In the genomic region with DNA sequence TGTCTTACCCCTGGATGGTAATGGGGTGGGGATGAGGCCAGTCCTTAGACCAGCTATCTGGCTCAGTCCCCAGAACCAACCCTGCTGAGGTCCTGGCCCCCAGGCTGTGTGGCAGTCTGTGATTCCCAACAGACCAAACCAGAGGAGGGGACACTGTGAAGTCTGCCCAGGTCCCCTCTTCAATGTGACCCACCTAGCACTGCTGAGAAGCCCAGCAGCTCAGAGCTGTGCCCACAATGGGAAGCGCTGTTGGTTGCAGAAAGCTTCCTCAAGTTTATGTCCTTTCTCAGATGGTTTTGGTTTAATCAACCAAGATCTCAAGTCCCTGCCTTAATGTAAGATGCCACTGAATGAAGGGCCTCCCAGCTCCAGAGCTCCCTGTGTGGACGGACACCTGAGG, we compare ENCODE assay signal across 1 cellular context.
TF ChIP-seq lines count a peak whose summit lies in the region.

No MANE protein-coding gene starts in this region.

TF ChIP-seq in K562, 482 proteins besides CTCF, POLR2A, EP300 and RAD21 (continued from another document and continues in another):
- TF ChIP-seq, protein P1, sequence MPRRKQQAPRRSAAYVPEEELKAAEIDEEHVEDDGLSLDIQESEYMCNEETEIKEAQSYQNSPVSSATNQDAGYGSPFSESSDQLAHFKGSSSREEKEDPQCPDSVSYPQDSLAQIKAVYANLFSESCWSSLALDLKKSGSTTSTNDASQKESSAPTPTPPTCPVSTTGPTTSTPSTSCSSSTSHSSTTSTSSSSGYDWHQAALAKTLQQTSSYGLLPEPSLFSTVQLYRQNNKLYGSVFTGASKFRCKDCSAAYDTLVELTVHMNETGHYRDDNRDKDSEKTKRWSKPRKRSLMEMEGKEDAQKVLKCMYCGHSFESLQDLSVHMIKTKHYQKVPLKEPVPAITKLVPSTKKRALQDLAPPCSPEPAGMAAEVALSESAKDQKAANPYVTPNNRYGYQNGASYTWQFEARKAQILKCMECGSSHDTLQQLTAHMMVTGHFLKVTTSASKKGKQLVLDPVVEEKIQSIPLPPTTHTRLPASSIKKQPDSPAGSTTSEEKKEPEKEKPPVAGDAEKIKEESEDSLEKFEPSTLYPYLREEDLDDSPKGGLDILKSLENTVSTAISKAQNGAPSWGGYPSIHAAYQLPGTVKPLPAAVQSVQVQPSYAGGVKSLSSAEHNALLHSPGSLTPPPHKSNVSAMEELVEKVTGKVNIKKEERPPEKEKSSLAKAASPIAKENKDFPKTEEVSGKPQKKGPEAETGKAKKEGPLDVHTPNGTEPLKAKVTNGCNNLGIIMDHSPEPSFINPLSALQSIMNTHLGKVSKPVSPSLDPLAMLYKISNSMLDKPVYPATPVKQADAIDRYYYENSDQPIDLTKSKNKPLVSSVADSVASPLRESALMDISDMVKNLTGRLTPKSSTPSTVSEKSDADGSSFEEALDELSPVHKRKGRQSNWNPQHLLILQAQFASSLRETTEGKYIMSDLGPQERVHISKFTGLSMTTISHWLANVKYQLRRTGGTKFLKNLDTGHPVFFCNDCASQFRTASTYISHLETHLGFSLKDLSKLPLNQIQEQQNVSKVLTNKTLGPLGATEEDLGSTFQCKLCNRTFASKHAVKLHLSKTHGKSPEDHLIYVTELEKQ (CRISPR knock-in tag; IDR thresholded peaks at IDR 0.05): no peak
- TF ChIP-seq NUFIP1 (IDR thresholded peaks at IDR 0.05; ENCODE audit: partially characterized antibody) (no peak), ZMIZ1 (IDR thresholded peaks at IDR 0.05; ENCODE audit: low read depth in 2 of 2, low read length in 2 of 2) (0 out of 4 replicates have a peak, but pooled peaks of 1 of the 2 experiments have one; percentile 41), POLR2H (tag; IDR thresholded peaks at IDR 0.05; ENCODE audit: low read depth) (no peak), DMBX1 (CRISPR knock-in tag; IDR thresholded peaks at IDR 0.05; ENCODE audit: borderline replicate concordance) (no peak), TFAP4 (CRISPR knock-in tag; IDR thresholded peaks at IDR 0.05; ENCODE audit: borderline replicate concordance) (0 out of 2 replicates have a peak, but pooled peaks have one; percentile 31), C11orf30 (IDR thresholded peaks at IDR 0.05; ENCODE audit: low read depth) (no peak), ZFPM2 (CRISPR knock-in tag; IDR thresholded peaks at IDR 0.05) (no peak), KLF1 (tag; IDR thresholded peaks at IDR 0.05) (no peak), ZNF639 (CRISPR knock-in tag; conservative IDR thresholded peaks at IDR 0.05 in 1 of 2, IDR thresholded peaks at IDR 0.05 in 1 of 2) (0 out of 4 replicates have a peak, but pooled peaks of 1 of the 2 experiments have one; percentile 22), ZNF431 (CRISPR knock-in tag; IDR thresholded peaks at IDR 0.05) (peak; percentile 15; the same call in 1 of the 2 replicates), ETV1 (tag; conservative IDR thresholded peaks at IDR 0.05; ENCODE audit: low read depth) (no peak), ZNF184 (CRISPR knock-in tag; IDR thresholded peaks at IDR 0.05) (0 out of 2 replicates have a peak, but pooled peaks have one; percentile 59), THRB (CRISPR knock-in tag; conservative IDR thresholded peaks at IDR 0.05) (no peak), IRF2 (CRISPR knock-in tag; IDR thresholded peaks at IDR 0.05) (peak; percentile 80; the same call in 1 of the 2 replicates), DDX20 (tag; IDR thresholded peaks at IDR 0.05; ENCODE audit: low read depth) (no peak), HNRNPL (IDR thresholded peaks at IDR 0.05; ENCODE audit: low read depth, low read length) (no peak), CBX3 (IDR thresholded peaks at IDR 0.05; ENCODE audit: borderline replicate concordance in 1 of 2, low read length in 2 of 2) (no peak), NR3C1 (CRISPR knock-in tag; IDR thresholded peaks at IDR 0.05) (0 out of 2 replicates have a peak, but pooled peaks have one; percentile 40), NCOA4 (IDR thresholded peaks at IDR 0.05; ENCODE audit: partially characterized antibody) (no peak), ZNF124 (CRISPR knock-in tag; IDR thresholded peaks at IDR 0.05) (0 out of 2 replicates have a peak, but pooled peaks have one; percentile 64), ZNF165 (CRISPR knock-in tag; IDR thresholded peaks at IDR 0.05; ENCODE audit: borderline replicate concordance) (no peak), CHD2 (IDR thresholded peaks at IDR 0.05; ENCODE audit: low read depth, low read length) (no peak)
- TF ChIP-seq, protein P2, sequence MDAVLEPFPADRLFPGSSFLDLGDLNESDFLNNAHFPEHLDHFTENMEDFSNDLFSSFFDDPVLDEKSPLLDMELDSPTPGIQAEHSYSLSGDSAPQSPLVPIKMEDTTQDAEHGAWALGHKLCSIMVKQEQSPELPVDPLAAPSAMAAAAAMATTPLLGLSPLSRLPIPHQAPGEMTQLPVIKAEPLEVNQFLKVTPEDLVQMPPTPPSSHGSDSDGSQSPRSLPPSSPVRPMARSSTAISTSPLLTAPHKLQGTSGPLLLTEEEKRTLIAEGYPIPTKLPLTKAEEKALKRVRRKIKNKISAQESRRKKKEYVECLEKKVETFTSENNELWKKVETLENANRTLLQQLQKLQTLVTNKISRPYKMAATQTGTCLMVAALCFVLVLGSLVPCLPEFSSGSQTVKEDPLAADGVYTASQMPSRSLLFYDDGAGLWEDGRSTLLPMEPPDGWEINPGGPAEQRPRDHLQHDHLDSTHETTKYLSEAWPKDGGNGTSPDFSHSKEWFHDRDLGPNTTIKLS (IDR thresholded peaks at IDR 0.05; ENCODE audit: borderline replicate concordance, low read depth): no peak
- TF ChIP-seq, protein P3, sequence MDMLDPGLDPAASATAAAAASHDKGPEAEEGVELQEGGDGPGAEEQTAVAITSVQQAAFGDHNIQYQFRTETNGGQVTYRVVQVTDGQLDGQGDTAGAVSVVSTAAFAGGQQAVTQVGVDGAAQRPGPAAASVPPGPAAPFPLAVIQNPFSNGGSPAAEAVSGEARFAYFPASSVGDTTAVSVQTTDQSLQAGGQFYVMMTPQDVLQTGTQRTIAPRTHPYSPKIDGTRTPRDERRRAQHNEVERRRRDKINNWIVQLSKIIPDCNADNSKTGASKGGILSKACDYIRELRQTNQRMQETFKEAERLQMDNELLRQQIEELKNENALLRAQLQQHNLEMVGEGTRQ (CRISPR knock-in tag; IDR thresholded peaks at IDR 0.05): 0 out of 2 replicates have a peak, but pooled peaks have one; percentile 5
- TF ChIP-seq, protein P4, sequence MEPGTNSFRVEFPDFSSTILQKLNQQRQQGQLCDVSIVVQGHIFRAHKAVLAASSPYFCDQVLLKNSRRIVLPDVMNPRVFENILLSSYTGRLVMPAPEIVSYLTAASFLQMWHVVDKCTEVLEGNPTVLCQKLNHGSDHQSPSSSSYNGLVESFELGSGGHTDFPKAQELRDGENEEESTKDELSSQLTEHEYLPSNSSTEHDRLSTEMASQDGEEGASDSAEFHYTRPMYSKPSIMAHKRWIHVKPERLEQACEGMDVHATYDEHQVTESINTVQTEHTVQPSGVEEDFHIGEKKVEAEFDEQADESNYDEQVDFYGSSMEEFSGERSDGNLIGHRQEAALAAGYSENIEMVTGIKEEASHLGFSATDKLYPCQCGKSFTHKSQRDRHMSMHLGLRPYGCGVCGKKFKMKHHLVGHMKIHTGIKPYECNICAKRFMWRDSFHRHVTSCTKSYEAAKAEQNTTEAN (CRISPR knock-in tag; IDR thresholded peaks at IDR 0.05): no peak
- TF ChIP-seq, protein P5, sequence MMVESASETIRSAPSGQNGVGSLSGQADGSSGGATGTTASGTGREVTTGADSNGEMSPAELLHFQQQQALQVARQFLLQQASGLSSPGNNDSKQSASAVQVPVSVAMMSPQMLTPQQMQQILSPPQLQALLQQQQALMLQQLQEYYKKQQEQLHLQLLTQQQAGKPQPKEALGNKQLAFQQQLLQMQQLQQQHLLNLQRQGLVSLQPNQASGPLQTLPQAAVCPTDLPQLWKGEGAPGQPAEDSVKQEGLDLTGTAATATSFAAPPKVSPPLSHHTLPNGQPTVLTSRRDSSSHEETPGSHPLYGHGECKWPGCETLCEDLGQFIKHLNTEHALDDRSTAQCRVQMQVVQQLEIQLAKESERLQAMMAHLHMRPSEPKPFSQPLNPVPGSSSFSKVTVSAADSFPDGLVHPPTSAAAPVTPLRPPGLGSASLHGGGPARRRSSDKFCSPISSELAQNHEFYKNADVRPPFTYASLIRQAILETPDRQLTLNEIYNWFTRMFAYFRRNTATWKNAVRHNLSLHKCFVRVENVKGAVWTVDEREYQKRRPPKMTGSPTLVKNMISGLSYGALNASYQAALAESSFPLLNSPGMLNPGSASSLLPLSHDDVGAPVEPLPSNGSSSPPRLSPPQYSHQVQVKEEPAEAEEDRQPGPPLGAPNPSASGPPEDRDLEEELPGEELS (CRISPR knock-in tag; IDR thresholded peaks at IDR 0.05; ENCODE audit: borderline replicate concordance): no peak
- TF ChIP-seq, protein P6, sequence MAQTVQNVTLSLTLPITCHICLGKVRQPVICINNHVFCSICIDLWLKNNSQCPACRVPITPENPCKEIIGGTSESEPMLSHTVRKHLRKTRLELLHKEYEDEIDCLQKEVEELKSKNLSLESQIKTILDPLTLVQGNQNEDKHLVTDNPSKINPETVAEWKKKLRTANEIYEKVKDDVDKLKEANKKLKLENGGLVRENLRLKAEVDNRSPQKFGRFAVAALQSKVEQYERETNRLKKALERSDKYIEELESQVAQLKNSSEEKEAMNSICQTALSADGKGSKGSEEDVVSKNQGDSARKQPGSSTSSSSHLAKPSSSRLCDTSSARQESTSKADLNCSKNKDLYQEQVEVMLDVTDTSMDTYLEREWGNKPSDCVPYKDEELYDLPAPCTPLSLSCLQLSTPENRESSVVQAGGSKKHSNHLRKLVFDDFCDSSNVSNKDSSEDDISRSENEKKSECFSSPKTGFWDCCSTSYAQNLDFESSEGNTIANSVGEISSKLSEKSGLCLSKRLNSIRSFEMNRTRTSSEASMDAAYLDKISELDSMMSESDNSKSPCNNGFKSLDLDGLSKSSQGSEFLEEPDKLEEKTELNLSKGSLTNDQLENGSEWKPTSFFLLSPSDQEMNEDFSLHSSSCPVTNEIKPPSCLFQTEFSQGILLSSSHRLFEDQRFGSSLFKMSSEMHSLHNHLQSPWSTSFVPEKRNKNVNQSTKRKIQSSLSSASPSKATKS (CRISPR knock-in tag; IDR thresholded peaks at IDR 0.05): no peak
